19 cellular contexts compared by ENCODE assay signal in genomic region chr4:176920694-176921093, GRCh38.
DNase-seq lines count a peak whose midpoint lies in the region; ATAC-seq and TF ChIP-seq lines count a peak whose summit lies in the region.
"Had no signal": no experiment of that assay in that cellular context is flagged by ENCODE, and none has a peak within 500 bp of the region (broad histone marks: within the 10 kb centered on the region; RNA-seq: fewer than 3 reads in every experiment).

No MANE protein-coding gene starts in this region.

- no peaks in the 10 kb centered on the region for H3K36me3 ChIP-seq in osteoblast (ENCODE audit: insufficient read depth, low read length)
- H3K36me3 ChIP-seq: adrenal gland, neural progenitor cell, right lobe of liver had no signal

- no peaks in the 10 kb centered on the region for H4K20me1 ChIP-seq in osteoblast (ENCODE audit: insufficient read depth, low read length)

- H3K27ac ChIP-seq in RWPE1 (no peak overlapping the region), osteoblast (ENCODE audit: low read depth, low read length) (peak overlapping the region; percentile 60)
- H3K27ac ChIP-seq: neural progenitor cell, right lobe of liver had no signal

- H3K79me2 ChIP-seq in osteoblast (ENCODE audit: insufficient read depth, low read length): no peaks in the 10 kb centered on the region

- H3K27me3 Mint-ChIP-seq in activated naive CD8-positive, alpha-beta T cell treated with anti-CD3 and anti-CD28 coated beads for 36 hours: no peaks in the 10 kb centered on the region
- H3K27me3 Mint-ChIP-seq: activated CD4-positive, alpha-beta memory T cell treated with anti-CD3 and anti-CD28 coated beads, Interleukin-2, amount 10 ng/mL, durations not matched to agents 7 days and 5 days; B cell had no signal

- no peak overlapping the region for H3K27ac Mint-ChIP-seq in activated naive CD8-positive, alpha-beta T cell treated with anti-CD3 and anti-CD28 coated beads for 36 hours
- H3K27ac Mint-ChIP-seq: activated CD4-positive, alpha-beta memory T cell treated with anti-CD3 and anti-CD28 coated beads, Interleukin-2, amount 10 ng/mL, durations not matched to agents 7 days and 5 days; activated T-helper 1 cell treated with anti-CD3 and anti-CD28 coated beads, Interleukin-12 subunit alpha, Interleukin-12 subunit beta, Interleukin-2, Interleukin-4 antibody, amounts not matched to agents 30 ng/mL and 10 ng/mL and 1 ng/mL, durations not matched to agents 14 hours and 24 hours and 36 hours; B cell; neural progenitor cell had no signal

- no peaks in the 10 kb centered on the region for H3K9me3 ChIP-seq in osteoblast (ENCODE audit: low read depth, low read length)
- H3K9me3 ChIP-seq: right lobe of liver had no signal

- POLR2A ChIA-PET in RWPE1 (lab: Yijun Ruan, JAX; ENCODE audit: low non-redundant PET): no interaction called here

- no peak overlapping the region for H3K4me3 Mint-ChIP-seq in activated naive CD8-positive, alpha-beta T cell treated with anti-CD3 and anti-CD28 coated beads for 36 hours
- H3K4me3 Mint-ChIP-seq: activated CD4-positive, alpha-beta memory T cell treated with anti-CD3 and anti-CD28 coated beads, Interleukin-2, amount 10 ng/mL, durations not matched to agents 7 days and 5 days; activated T-helper 1 cell treated with anti-CD3 and anti-CD28 coated beads, Interleukin-12 subunit alpha, Interleukin-12 subunit beta, Interleukin-2, Interleukin-4 antibody, amounts not matched to agents 30 ng/mL and 10 ng/mL and 1 ng/mL, durations not matched to agents 14 hours and 24 hours and 36 hours; B cell; neural progenitor cell had no signal

- peak overlapping the region; percentile 31 for H3K4me2 ChIP-seq in osteoblast (ENCODE audit: insufficient read depth, low read length)
- H3K4me2 ChIP-seq: neural progenitor cell had no signal

- DNase-seq in ELR (ENCODE audit: low read depth): peak; percentile 87
- DNase-seq in RWPE1 (ENCODE audit: low spot score): peak; percentile 54
- DNase-seq in epithelial cell of proximal tubule (ENCODE audit: low read depth): peak; percentile 6
- no peak for DNase-seq in osteoblast (ENCODE audit: insufficient read length, low spot score, missing footprints)
- DNase-seq in ecto neural progenitor cell (ENCODE audit: low spot score): no peak
- DNase-seq in activated CD4-positive, alpha-beta T cell treated with anti-CD3 and anti-CD28 coated beads for 1 hour: no peak
- no peak for DNase-seq in activated naive CD8-positive, alpha-beta T cell treated with anti-CD3 and anti-CD28 coated beads for 36 hours
- DNase-seq: activated CD4-positive, alpha-beta memory T cell treated with anti-CD3 and anti-CD28 coated beads, Interleukin-2, amount 10 ng/mL, durations not matched to agents 7 days and 5 days; adrenal gland; cortex of kidney; mesendoderm; NCI-H1092; right lobe of liver; stimulated activated CD4-positive, alpha-beta T cell treated with anti-CD3 and anti-CD28 coated beads, Interleukin-4, amount 100 ng/mL, for 4 hours; trophoblast cell had no signal

- H3K4me1 Mint-ChIP-seq in activated naive CD8-positive, alpha-beta T cell treated with anti-CD3 and anti-CD28 coated beads for 36 hours: no peaks in the 10 kb centered on the region
- H3K4me1 Mint-ChIP-seq: activated CD4-positive, alpha-beta memory T cell treated with anti-CD3 and anti-CD28 coated beads, Interleukin-2, amount 10 ng/mL, durations not matched to agents 7 days and 5 days; B cell; neural progenitor cell had no signal

- H3K4me3 ChIP-seq in epithelial cell of proximal tubule (ENCODE audit: low read depth, low read length) (no peak overlapping the region), osteoblast (ENCODE audit: insufficient read depth, low read length) (no peak overlapping the region)
- H3K4me3 ChIP-seq: adrenal gland, neural progenitor cell, right lobe of liver had no signal

- no peaks in the 10 kb centered on the region for H3K36me3 Mint-ChIP-seq in activated naive CD8-positive, alpha-beta T cell treated with anti-CD3 and anti-CD28 coated beads for 36 hours
- H3K36me3 Mint-ChIP-seq: neural progenitor cell had no signal

- H3K4me1 ChIP-seq in osteoblast (ENCODE audit: insufficient read depth, low read length): peaks cover 13% of the 10 kb centered on the region
- H3K4me1 ChIP-seq: adrenal gland, neural progenitor cell, right lobe of liver had no signal

- no peak overlapping the region for H2AFZ ChIP-seq in osteoblast (ENCODE audit: low read length)
- H2AFZ ChIP-seq: neural progenitor cell had no signal

- TF ChIP-seq CTCF in RWPE1 (conservative IDR thresholded peaks at IDR 0.05; ENCODE audit: low read depth) (no peak), epithelial cell of proximal tubule (conservative IDR thresholded peaks at IDR 0.05; ENCODE audit: low read depth, low read length) (no peak), osteoblast (IDR thresholded peaks at IDR 0.05; ENCODE audit: extremely low read depth, low read depth, low read length) (no peak)

- H3K9me3 Mint-ChIP-seq in activated naive CD8-positive, alpha-beta T cell treated with anti-CD3 and anti-CD28 coated beads for 36 hours: peaks cover 6% of the 10 kb centered on the region

- H3K27me3 ChIP-seq in osteoblast (ENCODE audit: insufficient read depth, low read length): no peaks in the 10 kb centered on the region
- H3K27me3 ChIP-seq: adrenal gland, neural progenitor cell, right lobe of liver had no signal

- CTCF ChIA-PET in RWPE1 (lab: Yijun Ruan, JAX): no interaction called here

- no peak for ATAC-seq in GM18498 (IDR thresholded peaks at IDR 0.05; ENCODE audit: unreplicated experiment)
- ATAC-seq: right lobe of liver had no signal

Comparison
In these comparisons a context has a peak if more than half of its experiments do, and no peak if none do; other contexts are left out.
1. DNase-seq: peak in ELR (single experiment), RWPE1 (single experiment) and epithelial cell of proximal tubule (single experiment); none in osteoblast (single experiment), ecto neural progenitor cell (single experiment), activated CD4-positive, alpha-beta T cell treated with anti-CD3 and anti-CD28 coated beads for 1 hour (single experiment) and activated naive CD8-positive, alpha-beta T cell treated with anti-CD3 and anti-CD28 coated beads for 36 hours (single experiment).